In genomic region chr14:100221419-100222218, GRCh38 we compare ENCODE assay signal across 8 cellular contexts. TPM values are rescaled to one million over a fixed set of nuclear protein-coding genes. Genes with fewer than 3 reads are reported as not detected.
DNase-seq lines count a peak whose midpoint lies in the region; ATAC-seq and TF ChIP-seq lines count a peak whose summit lies in the region.

No MANE protein-coding gene starts in this region.

- CTCF ChIA-PET in AG04450 (lab: Charles Lee): interaction anchor here (0.6 to 1.6 kb wide), 4 partner anchors 9 to 593 kb away, joined by 3 to 4 read pairs (median 4); no protein-coding TSS in a partner anchor
- CTCF ChIA-PET in activated CD8-positive, alpha-beta memory T cell treated with anti-CD3 and anti-CD28 coated beads, Interleukin-2, amount 10 ng/mL, durations not matched to agents 7 days and 5 days (lab: Charles Lee): interaction anchor here (0.5 to 6.9 kb wide), 15 partner anchors 9 to 537 kb away, joined by 3 to 53 read pairs (median 5); partner anchors contain the start of genes CYP46A1 and YY1

- H3K27ac Mint-ChIP-seq in activated CD8-positive, alpha-beta memory T cell treated with anti-CD3 and anti-CD28 coated beads, Interleukin-2, amount 10 ng/mL, durations not matched to agents 7 days and 5 days: no peak overlapping the region
- H3K27ac Mint-ChIP-seq in neural progenitor cell: no peak overlapping the region

- H3K36me3 ChIP-seq in fibroblast of lung (ENCODE audit: control insufficient read depth, insufficient read depth, low read length): no peaks in the 10 kb centered on the region
- no peaks in the 10 kb centered on the region for H3K36me3 ChIP-seq in neural progenitor cell
- H3K36me3 ChIP-seq in tibial artery: no peaks in the 10 kb centered on the region

- peaks cover 33% of the 10 kb centered on the region for H3K4me1 Mint-ChIP-seq in activated CD8-positive, alpha-beta memory T cell treated with anti-CD3 and anti-CD28 coated beads, Interleukin-2, amount 10 ng/mL, durations not matched to agents 7 days and 5 days
- peaks cover 3% of the 10 kb centered on the region for H3K4me1 Mint-ChIP-seq in neural progenitor cell

- H3K4me2 ChIP-seq in fibroblast of lung (ENCODE audit: extremely low read depth, insufficient read depth, low read length) (peak overlapping the region; percentile 79), neural progenitor cell (peak overlapping the region; percentile 73)

- no peaks in the 10 kb centered on the region for H3K27me3 ChIP-seq in AG04450 (ENCODE audit: control insufficient read depth, insufficient read depth, low read length)
- H3K27me3 ChIP-seq in fibroblast of lung (ENCODE audit: control insufficient read depth, insufficient read depth, low read length): no peaks in the 10 kb centered on the region
- no peaks in the 10 kb centered on the region for H3K27me3 ChIP-seq in neural progenitor cell
- H3K27me3 ChIP-seq in tibial artery: no peaks in the 10 kb centered on the region

- peak overlapping the region; percentile 0 for H3K27ac ChIP-seq in AG04450 (ENCODE audit: low read depth, low read length)
- peak overlapping the region; percentile 66 for H3K27ac ChIP-seq in fibroblast of lung (ENCODE audit: insufficient read depth, low read length)
- H3K27ac ChIP-seq in neural progenitor cell: peak overlapping the region; percentile 93
- peak overlapping the region; percentile 31 to 46 for H3K27ac ChIP-seq in tibial artery

- H3K4me3 ChIP-seq in AG04450 (ENCODE audit: low read depth, low read length) (peak overlapping the region; percentile 62), fibroblast of lung (replicated peaks in 1 of 4; ENCODE audit: control extremely low read depth in 1 of 4, insufficient read depth in 1 of 4, low read depth in 3 of 4, low read length in 4 of 4) (peak overlapping the region; percentile 54 to 70 (median 62)), neural progenitor cell (peak overlapping the region; percentile 46), tibial artery (peak overlapping the region; percentile 48 to 49)

- H3K9ac ChIP-seq in fibroblast of lung (ENCODE audit: insufficient read depth, low read length): peak overlapping the region; percentile 5
- H3K9ac ChIP-seq in neural progenitor cell: no peak overlapping the region

- no peaks in the 10 kb centered on the region for H4K20me1 ChIP-seq in fibroblast of lung (ENCODE audit: control insufficient read depth, extremely low read depth, insufficient read depth, low read length)
- H4K20me1 ChIP-seq in neural progenitor cell (ENCODE audit: low read depth): peaks cover 63% of the 10 kb centered on the region

- H2AFZ ChIP-seq in fibroblast of lung (ENCODE audit: low read length) (peak overlapping the region; percentile 93), neural progenitor cell (replicated peaks) (peak overlapping the region; percentile 2)

- intact Hi-C loops in tibial artery (cut with DNase I; ENCODE audit: low total_unique reads): no loop called here

- H3K79me2 ChIP-seq in fibroblast of lung (ENCODE audit: control insufficient read depth, insufficient read depth, low read length): no peaks in the 10 kb centered on the region
- H3K79me2 ChIP-seq in neural progenitor cell (ENCODE audit: low read depth): peaks cover 91% of the 10 kb centered on the region

- no peaks in the 10 kb centered on the region for H3K9me3 ChIP-seq in AG04450 (ENCODE audit: control insufficient read depth, insufficient read depth, low read length)
- H3K9me3 ChIP-seq in fibroblast of lung (ENCODE audit: control insufficient read depth, insufficient read depth, low read depth, low read length): no peaks in the 10 kb centered on the region
- H3K9me3 ChIP-seq in neural progenitor cell (ENCODE audit: low read depth): no peaks in the 10 kb centered on the region
- no peaks in the 10 kb centered on the region for H3K9me3 ChIP-seq in tibial artery

- H3F3A ChIP-seq in neural progenitor cell (ENCODE audit: low read depth): peaks cover 54% of the 10 kb centered on the region

- no peaks in the 10 kb centered on the region for H3K9me3 Mint-ChIP-seq in activated CD8-positive, alpha-beta memory T cell treated with anti-CD3 and anti-CD28 coated beads, Interleukin-2, amount 10 ng/mL, durations not matched to agents 7 days and 5 days (ENCODE audit: low read depth)
- no peaks in the 10 kb centered on the region for H3K9me3 Mint-ChIP-seq in neural progenitor cell

- POLR2A ChIA-PET in AG04450 (lab: Yijun Ruan, JAX): interaction anchor here (0.9 kb wide), 1 partner anchor 29 kb away, joined by 3 read pairs; no protein-coding TSS in a partner anchor

- H3K4me1 ChIP-seq in fibroblast of lung (ENCODE audit: control insufficient read depth, extremely low read depth, insufficient read depth, low read length) (peaks cover 7% of the 10 kb centered on the region), neural progenitor cell (peaks cover 39% of the 10 kb centered on the region), tibial artery (peaks cover 0 to 22% (median 13%) of the 10 kb centered on the region in 4 donors)

- ATAC-seq in GM18868 (IDR thresholded peaks at IDR 0.05; ENCODE audit: unreplicated experiment): peak; percentile 94
- ATAC-seq in HG03064 (IDR thresholded peaks at IDR 0.05; ENCODE audit: low read depth, unreplicated experiment): peak; percentile 90
- peak; percentile 93 for ATAC-seq in activated CD8-positive, alpha-beta memory T cell treated with anti-CD3 and anti-CD28 coated beads, Interleukin-2, amount 10 ng/mL, durations not matched to agents 7 days and 5 days

- no peak overlapping the region for H3K4me3 Mint-ChIP-seq in activated CD8-positive, alpha-beta memory T cell treated with anti-CD3 and anti-CD28 coated beads, Interleukin-2, amount 10 ng/mL, durations not matched to agents 7 days and 5 days
- no peak overlapping the region for H3K4me3 Mint-ChIP-seq in neural progenitor cell

- H3K27me3 Mint-ChIP-seq in activated CD8-positive, alpha-beta memory T cell treated with anti-CD3 and anti-CD28 coated beads, Interleukin-2, amount 10 ng/mL, durations not matched to agents 7 days and 5 days: no peaks in the 10 kb centered on the region
- H3K27me3 Mint-ChIP-seq in neural progenitor cell (ENCODE audit: insufficient read depth, low read depth): peaks cover 2% of the 10 kb centered on the region

- H3K36me3 Mint-ChIP-seq in activated CD8-positive, alpha-beta memory T cell treated with anti-CD3 and anti-CD28 coated beads, Interleukin-2, amount 10 ng/mL, durations not matched to agents 7 days and 5 days: peaks cover 3% of the 10 kb centered on the region
- H3K36me3 Mint-ChIP-seq in neural progenitor cell: no peaks in the 10 kb centered on the region

- no peak for DNase-seq in AG04450 (ENCODE audit: low read depth, low spot score)
- DNase-seq in NCI-H526 treated with DMSO at 0.1 percent for 48 hours (lab: John Stamatoyannopoulos, UW): peak; percentile 51
- peak; percentile 89 for DNase-seq in activated CD8-positive, alpha-beta memory T cell treated with anti-CD3 and anti-CD28 coated beads, Interleukin-2, amount 10 ng/mL, durations not matched to agents 7 days and 5 days
- DNase-seq in fibroblast of lung (ENCODE audit: low read depth in 2 of 2): peak; percentile 62 to 67
- peak; percentile 91 for DNase-seq in neural progenitor cell (ENCODE audit: low spot score)
- DNase-seq in tibial artery: peak in 1 of 2 donors; percentile 54

- no peak for TF ChIP-seq CTCF in AG04450 (IDR thresholded peaks at IDR 0.05; ENCODE audit: low read depth, low read length)
- no peak for TF ChIP-seq CTCF in fibroblast of lung (conservative IDR thresholded peaks at IDR 0.05 in 1 of 2, IDR thresholded peaks at IDR 0.05 in 1 of 2; ENCODE audit: low read depth in 1 of 2, low read length in 2 of 2)
- no peak for TF ChIP-seq CTCF in neural progenitor cell (IDR thresholded peaks at IDR 0.05)
- TF ChIP-seq CTCF in tibial artery (IDR thresholded peaks at IDR 0.05): no peak

RNA-seq across cellular contexts. Expression of gene YY1, which starts 17.3 kb away (rescaled TPM):
- polyA plus RNA-seq in AG04450 (2011; rRNA removed) (38.0 and 45.6 TPM in 2 replicates), fibroblast of lung (33.8 and 41.9 TPM in 2 replicates)
- 25.5 and 27.2 TPM in 2 replicates for polyA minus RNA-seq in AG04450 (2011; rRNA and poly(A)+ RNA removed)
- 100 to 1,000 TPM in 1 of 2 experiments, 10 to 100 TPM in 1; 85.3 to 116 TPM for total RNA-seq in activated CD8-positive, alpha-beta memory T cell treated with anti-CD3 and anti-CD28 coated beads, Interleukin-2, amount 10 ng/mL, durations not matched to agents 7 days and 5 days
- total RNA-seq in fibroblast of lung (37.5 and 40.8 TPM in 2 replicates), neural progenitor cell (ENCODE audit: low replicate concordance) (54.8 and 58.9 TPM in 2 replicates)
- 41.6 and 46.1 TPM in 2 replicates for polyA plus RNA-seq in fibroblast of lung (2012)
- polyA minus RNA-seq in fibroblast of lung (ENCODE audit: low replicate concordance): 12.4 and 17.8 TPM in 2 replicates

Comparison
In these comparisons a context has a peak if more than half of its experiments do, and no peak if none do; other contexts are left out.
1. H3K27ac ChIP-seq: peak in every context shown above with its lines; median percentile 93 in neural progenitor cell; 66 in fibroblast of lung; 38 in tibial artery; 0 in AG04450.